ENCODE assay signal across 8 cellular contexts in the genomic region with DNA sequence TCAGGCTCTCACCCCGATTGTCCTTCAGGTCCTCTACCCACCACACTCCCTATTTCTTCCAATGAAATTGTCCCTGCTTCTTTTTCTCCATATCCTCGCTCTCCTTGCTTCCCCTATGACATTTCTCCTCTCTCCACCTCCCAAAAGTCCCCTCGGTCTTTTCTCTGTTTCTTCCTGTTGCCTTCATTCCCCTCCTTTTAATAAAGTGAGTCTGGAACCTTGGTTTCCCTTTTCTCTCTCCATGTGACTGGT.
DNase-seq lines count a peak whose midpoint lies in the region; ATAC-seq and TF ChIP-seq lines count a peak whose summit lies in the region.

No MANE protein-coding gene starts in this region.

- peak overlapping the region; percentile 91 for H3K9ac ChIP-seq in NT2/D1 (ENCODE audit: insufficient read length, low read depth)

- H3K4me1 Mint-ChIP-seq in effector memory CD8-positive, alpha-beta T cell (ENCODE audit: low read depth in 2 of 2), result peaks cover 30 to 35% of the 10 kb centered on the region in 2 donors
- peaks cover 47% of the 10 kb centered on the region for H3K4me1 Mint-ChIP-seq in nephron progenitor cell

- peak overlapping the region; percentile 94 to 98 for H3K4me3 Mint-ChIP-seq in effector memory CD8-positive, alpha-beta T cell
- peak overlapping the region; percentile 96 for H3K4me3 Mint-ChIP-seq in nephron progenitor cell

- H3K36me3 ChIP-seq in NT2/D1 (ENCODE audit: insufficient read depth, insufficient read length, low read length), result peaks cover 28% of the 10 kb centered on the region

- no peaks in the 10 kb centered on the region for H3K9me3 ChIP-seq in NT2/D1 (ENCODE audit: insufficient read depth, low read length)

- H3K4me1 ChIP-seq in NT2/D1 (ENCODE audit: insufficient read depth, insufficient read length), result peaks cover 3% of the 10 kb centered on the region

- peaks cover 32% of the 10 kb centered on the region for H3K36me3 Mint-ChIP-seq in effector memory CD8-positive, alpha-beta T cell (ENCODE audit: insufficient read depth)
- peaks cover 21% of the 10 kb centered on the region for H3K36me3 Mint-ChIP-seq in nephron progenitor cell (ENCODE audit: low read depth)

- H3K27ac Mint-ChIP-seq in effector memory CD8-positive, alpha-beta T cell, result peak overlapping the region; percentile 99 to 100
- peak overlapping the region; percentile 100 for H3K27ac Mint-ChIP-seq in nephron progenitor cell

- peak overlapping the region; percentile 77 for H3K4me3 ChIP-seq in GM12865 (ENCODE audit: low read depth, low read length)
- H3K4me3 ChIP-seq in NT2/D1 (ENCODE audit: insufficient read length, low read depth), result peak overlapping the region; percentile 64

- no peaks in the 10 kb centered on the region for H3K27me3 ChIP-seq in NT2/D1 (ENCODE audit: insufficient read depth, insufficient read length)

- ATAC-seq in effector memory CD8-positive, alpha-beta T cell (replicated peaks), result no peak
- no peak for ATAC-seq in HG02885 (IDR thresholded peaks at IDR 0.05; ENCODE audit: poor library complexity, unreplicated experiment)
- ATAC-seq in GM21529 (IDR thresholded peaks at IDR 0.05; ENCODE audit: unreplicated experiment), result no peak

- peaks cover 0 to 2% of the 10 kb centered on the region in 2 donors for H3K9me3 Mint-ChIP-seq in effector memory CD8-positive, alpha-beta T cell
- H3K9me3 Mint-ChIP-seq in nephron progenitor cell, result no peaks in the 10 kb centered on the region

- no peaks in the 10 kb centered on the region for H3K27me3 Mint-ChIP-seq in effector memory CD8-positive, alpha-beta T cell
- peaks cover 14% of the 10 kb centered on the region for H3K27me3 Mint-ChIP-seq in nephron progenitor cell (ENCODE audit: low read depth, poor library complexity)

- no peak for DNase-seq in GM12865 (ENCODE audit: low read depth)
- no peak for DNase-seq in NT2/D1 (ENCODE audit: low read depth, low spot score)
- no peak for DNase-seq in effector memory CD8-positive, alpha-beta T cell
- no peak for DNase-seq in nephron progenitor cell
- DNase-seq in NCI-H69 (lab: John Stamatoyannopoulos, UW), result no peak
- DNase-seq in effector CD4-positive, alpha-beta T cell, result no peak

- TF ChIP-seq CTCF in GM12865 (IDR thresholded peaks at IDR 0.05; ENCODE audit: insufficient read depth, low read depth, low read length, missing control alignments) (no peak), nephron progenitor cell (IDR thresholded peaks at IDR 0.05) (no peak)
